In the genomic region with DNA sequence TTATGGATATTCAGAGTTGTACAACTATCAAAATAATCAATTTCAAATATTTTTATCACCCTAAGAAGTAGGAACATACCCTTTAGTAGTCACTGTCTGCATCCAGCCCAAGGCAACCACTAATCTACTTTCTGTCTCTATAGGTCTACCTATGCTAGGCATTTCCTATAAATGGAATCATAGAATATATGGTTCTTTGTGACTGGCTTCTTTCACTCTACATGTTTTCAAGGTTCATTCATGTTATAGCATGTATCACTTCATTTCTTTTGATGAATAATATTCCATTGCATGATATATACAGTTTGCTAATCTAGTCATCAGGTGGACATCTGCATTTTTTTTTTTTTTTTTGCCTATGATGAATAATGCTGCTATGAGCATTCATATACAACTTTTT, we compare ENCODE assay signal across 25 cellular contexts.
"Had no signal": no experiment of that assay in that cellular context is flagged by ENCODE, and none has a peak within 500 bp of the region (broad histone marks: within the 10 kb centered on the region; RNA-seq: fewer than 3 reads in every experiment).

No MANE protein-coding gene starts in this region.

- H3K4me1 Mint-ChIP-seq: nephron had no signal

- H3K9me3 ChIP-seq: colonic mucosa, heart right ventricle, left lung, psoas muscle, spleen, thoracic aorta, tibial nerve, upper lobe of left lung had no signal

- H3K36me3 ChIP-seq: colonic mucosa had no signal

- ATAC-seq: heart right ventricle; left cardiac atrium; left lung; naive thymus-derived CD4-positive, alpha-beta T cell; psoas muscle; right cardiac atrium; stimulated activated naive B cell treated with anti-CD40 and anti-IgM and Interleukin-4, amounts not matched to agents 10 μg/mL and 1 μg/mL and 100 μg/mL, for 72 hours had no signal

- H3K9me3 Mint-ChIP-seq: naive thymus-derived CD4-positive, alpha-beta T cell; nephron; stimulated activated naive B cell treated with anti-CD40 and anti-IgM and Interleukin-4, amounts not matched to agents 10 μg/mL and 1 μg/mL and 100 μg/mL, for 72 hours; stimulated activated naive CD8-positive, alpha-beta T cell treated with anti-CD3 and anti-CD28 coated beads, Interleukin-15, Interleukin-2, amounts not matched to agents 100 ng/mL and 50 ng/mL, for 24 hours had no signal

- H3K27ac Mint-ChIP-seq: naive thymus-derived CD4-positive, alpha-beta T cell; nephron; stimulated activated naive B cell treated with anti-CD40 and anti-IgM and Interleukin-4, amounts not matched to agents 10 μg/mL and 1 μg/mL and 100 μg/mL, for 72 hours; stimulated activated naive CD8-positive, alpha-beta T cell treated with anti-CD3 and anti-CD28 coated beads, Interleukin-15, Interleukin-2, amounts not matched to agents 100 ng/mL and 50 ng/mL, for 24 hours had no signal

- H3K27me3 ChIP-seq: colonic mucosa, heart right ventricle, left lung, spleen, tibial nerve, upper lobe of left lung had no signal

- H3K4me1 ChIP-seq: colonic mucosa, psoas muscle had no signal

- DNase-seq: colonic mucosa; dermis blood vessel endothelial cell; effector memory CD4-positive, alpha-beta T cell; glutamatergic neuron; heart right ventricle; hippocampal formation; left cardiac atrium; left lung; mesendoderm; midbrain; naive thymus-derived CD4-positive, alpha-beta T cell; nucleus accumbens; psoas muscle; right cardiac atrium; spleen; stimulated activated CD4-positive, alpha-beta T cell treated with anti-CD3 and anti-CD28 coated beads, Interleukin-4, amount 100 ng/mL, for 4 hours; stimulated activated naive B cell treated with anti-CD40 and anti-IgM and Interleukin-4, amounts not matched to agents 10 μg/mL and 1 μg/mL and 100 μg/mL, for 72 hours; upper lobe of left lung had no signal

- FAIRE-seq: endothelial cell of umbilical vein, urothelium cell line had no signal

- H3K27ac ChIP-seq: colonic mucosa, heart right ventricle, psoas muscle, skin epidermis, spleen, thoracic aorta, tibial nerve, upper lobe of left lung had no signal

- H3K27me3 Mint-ChIP-seq: naive thymus-derived CD4-positive, alpha-beta T cell; stimulated activated naive B cell treated with anti-CD40 and anti-IgM and Interleukin-4, amounts not matched to agents 10 μg/mL and 1 μg/mL and 100 μg/mL, for 72 hours; stimulated activated naive CD8-positive, alpha-beta T cell treated with anti-CD3 and anti-CD28 coated beads, Interleukin-15, Interleukin-2, amounts not matched to agents 100 ng/mL and 50 ng/mL, for 24 hours had no signal

- H3K4me3 ChIP-seq: colonic mucosa, heart right ventricle, left lung, psoas muscle, skin epidermis, spleen, thoracic aorta, tibial nerve, upper lobe of left lung had no signal

- H3K4me3 Mint-ChIP-seq: naive thymus-derived CD4-positive, alpha-beta T cell; nephron; stimulated activated naive B cell treated with anti-CD40 and anti-IgM and Interleukin-4, amounts not matched to agents 10 μg/mL and 1 μg/mL and 100 μg/mL, for 72 hours; stimulated activated naive CD8-positive, alpha-beta T cell treated with anti-CD3 and anti-CD28 coated beads, Interleukin-15, Interleukin-2, amounts not matched to agents 100 ng/mL and 50 ng/mL, for 24 hours had no signal
